8 cellular contexts compared by ENCODE assay signal in genomic region chr12:105083551-105084105, GRCh38. TPM values are rescaled to one million over a fixed set of nuclear protein-coding genes. Genes with fewer than 3 reads are reported as not detected.
DNase-seq lines count a peak whose midpoint lies in the region; TF ChIP-seq lines count a peak whose summit lies in the region.

No MANE protein-coding gene starts in this region.

- no peaks in the 10 kb centered on the region for H3K36me3 ChIP-seq in KMS-11 (ENCODE audit: insufficient read depth)
- no peaks in the 10 kb centered on the region for H3K36me3 ChIP-seq in neural cell (ENCODE audit: insufficient read depth, low read length)

- TF ChIP-seq EP300 in neural cell (conservative IDR thresholded peaks at IDR 0.05; ENCODE audit: poor library complexity, severe bottlenecking), result no peak

- H3K4me3 Mint-ChIP-seq in activated T-helper 1 cell treated with anti-CD3 and anti-CD28 coated beads, Interleukin-12 subunit alpha, Interleukin-12 subunit beta, Interleukin-2, Interleukin-4 antibody, amounts not matched to agents 30 ng/mL and 10 ng/mL and 1 ng/mL, durations not matched to agents 14 hours and 24 hours and 36 hours, result peak overlapping the region; percentile 82

- H4K20me1 ChIP-seq in KMS-11 (ENCODE audit: insufficient read depth) (no peaks in the 10 kb centered on the region), neural cell (ENCODE audit: insufficient read depth) (no peaks in the 10 kb centered on the region)

- H3K79me2 ChIP-seq in KMS-11 (ENCODE audit: insufficient read depth, low read depth) (peaks cover 6% of the 10 kb centered on the region; the same call in 1 of the 2 replicates), neural cell (replicated peaks; ENCODE audit: insufficient read depth, low read length) (no peaks in the 10 kb centered on the region)

- H3K4me3 ChIP-seq in KMS-11 (IDR thresholded peaks at IDR 0.05; ENCODE audit: insufficient read depth, low read depth, low read length) (peak overlapping the region; percentile 34), foreskin fibroblast (ENCODE audit: low read depth in 1 of 2, low read length in 2 of 2) (peak overlapping the region; percentile 79 to 99), neural cell (ENCODE audit: low read length) (peak overlapping the region; percentile 63)

- H3K4me2 ChIP-seq in KMS-11 (peak overlapping the region; percentile 84), neural cell (ENCODE audit: low read length) (peak overlapping the region; percentile 44)

- H3K36me3 Mint-ChIP-seq in activated T-helper 1 cell treated with anti-CD3 and anti-CD28 coated beads, Interleukin-12 subunit alpha, Interleukin-12 subunit beta, Interleukin-2, Interleukin-4 antibody, amounts not matched to agents 30 ng/mL and 10 ng/mL and 1 ng/mL, durations not matched to agents 14 hours and 24 hours and 36 hours (ENCODE audit: low read depth), result peaks cover 1% of the 10 kb centered on the region

- H2AFZ ChIP-seq in KMS-11 (ENCODE audit: low read depth) (peak overlapping the region; percentile 73), neural cell (ENCODE audit: low read depth, low read length) (no peak overlapping the region)

- TF ChIP-seq CTCF in KMS-11 (conservative IDR thresholded peaks at IDR 0.05; ENCODE audit: low read depth, low read length) (no peak), foreskin fibroblast (IDR thresholded peaks at IDR 0.05; ENCODE audit: low read depth, low read length) (peak; percentile 3), neural cell (IDR thresholded peaks at IDR 0.05; ENCODE audit: poor library complexity, severe bottlenecking) (no peak)

- intact Hi-C loops in activated T-helper 1 cell treated with anti-CD3 and anti-CD28 coated beads, Interleukin-12 subunit alpha, Interleukin-12 subunit beta, Interleukin-2, Interleukin-4 antibody, amounts not matched to agents 30 ng/mL and 10 ng/mL and 1 ng/mL, durations not matched to agents 14 hours and 24 hours and 36 hours (cut with micrococcal nuclease), result loop anchor here (1.0 kb wide), 1 partner anchor 24 kb away; the partner anchor contains the start of gene WASHC4

- H3K4me1 Mint-ChIP-seq in activated T-helper 1 cell treated with anti-CD3 and anti-CD28 coated beads, Interleukin-12 subunit alpha, Interleukin-12 subunit beta, Interleukin-2, Interleukin-4 antibody, amounts not matched to agents 30 ng/mL and 10 ng/mL and 1 ng/mL, durations not matched to agents 14 hours and 24 hours and 36 hours (ENCODE audit: low read depth), result peaks cover 8% of the 10 kb centered on the region

- peaks cover 23% of the 10 kb centered on the region for H3K27me3 Mint-ChIP-seq in activated T-helper 1 cell treated with anti-CD3 and anti-CD28 coated beads, Interleukin-12 subunit alpha, Interleukin-12 subunit beta, Interleukin-2, Interleukin-4 antibody, amounts not matched to agents 30 ng/mL and 10 ng/mL and 1 ng/mL, durations not matched to agents 14 hours and 24 hours and 36 hours (ENCODE audit: insufficient read depth)

- no peak overlapping the region for H3K27ac Mint-ChIP-seq in activated T-helper 1 cell treated with anti-CD3 and anti-CD28 coated beads, Interleukin-12 subunit alpha, Interleukin-12 subunit beta, Interleukin-2, Interleukin-4 antibody, amounts not matched to agents 30 ng/mL and 10 ng/mL and 1 ng/mL, durations not matched to agents 14 hours and 24 hours and 36 hours

- no peaks in the 10 kb centered on the region for H3K9me3 ChIP-seq in neural cell (ENCODE audit: low read length)

- H3K9me3 Mint-ChIP-seq in activated T-helper 1 cell treated with anti-CD3 and anti-CD28 coated beads, Interleukin-12 subunit alpha, Interleukin-12 subunit beta, Interleukin-2, Interleukin-4 antibody, amounts not matched to agents 30 ng/mL and 10 ng/mL and 1 ng/mL, durations not matched to agents 14 hours and 24 hours and 36 hours, result peaks cover 5% of the 10 kb centered on the region

- H3K27ac ChIP-seq in KMS-11 (peak overlapping the region; percentile 60), neural cell (ENCODE audit: low read length) (no peak overlapping the region)

- H3K27me3 ChIP-seq in KMS-11 (ENCODE audit: insufficient read depth, low read depth) (no peaks in the 10 kb centered on the region), neural cell (ENCODE audit: insufficient read depth, low read depth, low read length) (peaks cover 15% of the 10 kb centered on the region)

- no peaks in the 10 kb centered on the region for H3K9me2 ChIP-seq in neural cell (ENCODE audit: insufficient read depth, low read length)

- peaks cover 12% of the 10 kb centered on the region for H3K4me1 ChIP-seq in KMS-11 (ENCODE audit: low read depth, poor library complexity, severe bottlenecking)

- no peak for TF ChIP-seq RAD21 in neural cell (conservative IDR thresholded peaks at IDR 0.05)

- H3F3A ChIP-seq in neural cell (ENCODE audit: insufficient read depth, low read length, poor library complexity, severe bottlenecking), result no peaks in the 10 kb centered on the region

- peak overlapping the region; percentile 81 for H3K9ac ChIP-seq in KMS-11
- peak overlapping the region; percentile 20 for H3K9ac ChIP-seq in neural cell (ENCODE audit: low read length)

- peak; percentile 20 to 44 for DNase-seq in SHP77 (lab: John Stamatoyannopoulos, UW)
- no peak for DNase-seq in SHP77 treated with DMSO at 0.1 percent for 48 hours (lab: John Stamatoyannopoulos, UW)
- no peak for DNase-seq in activated T-helper 1 cell treated with anti-CD3 and anti-CD28 coated beads, Interleukin-12 subunit alpha, Interleukin-12 subunit beta, Interleukin-2, Interleukin-4 antibody, amounts not matched to agents 30 ng/mL and 10 ng/mL and 1 ng/mL, durations not matched to agents 14 hours and 24 hours and 36 hours (ENCODE audit: low spot score)
- DNase-seq in foreskin fibroblast, result peak; percentile 75 to 92
- no peak for DNase-seq in NCI-H1436 (lab: John Stamatoyannopoulos, UW)
- DNase-seq in HPDE6-E6E7 (ENCODE audit: extremely low spot score), result no peak

TF ChIP-seq in neural cell, 6 proteins besides CTCF, POLR2A, EP300 and RAD21:
- TF ChIP-seq TAF1 (IDR thresholded peaks at IDR 0.05; ENCODE audit: low read depth), result no peak
- TF ChIP-seq POLR2AphosphoS5 (IDR thresholded peaks at IDR 0.05), result no peak
- TF ChIP-seq REST (IDR thresholded peaks at IDR 0.05; ENCODE audit: borderline replicate concordance), result no peak
- no peak for TF ChIP-seq EZH2 (IDR thresholded peaks at IDR 0.05; ENCODE audit: borderline replicate concordance, insufficient read depth, low read length, poor library complexity, severe bottlenecking)
- no peak for TF ChIP-seq MXI1 (conservative IDR thresholded peaks at IDR 0.05; ENCODE audit: poor library complexity, severe bottlenecking)
- no peak for TF ChIP-seq SMC3 (conservative IDR thresholded peaks at IDR 0.05; ENCODE audit: poor library complexity)

RNA-seq across cellular contexts. Expression of gene ALDH1L2, which starts 0.6 kb away (rescaled TPM):
- 1.1 and 1.5 TPM in 2 replicates for total RNA-seq in activated T-helper 1 cell treated with anti-CD3 and anti-CD28 coated beads, Interleukin-12 subunit alpha, Interleukin-12 subunit beta, Interleukin-2, Interleukin-4 antibody, amounts not matched to agents 30 ng/mL and 10 ng/mL and 1 ng/mL, durations not matched to agents 14 hours and 24 hours and 36 hours
- polyA plus RNA-seq in neural cell, result 0.35 and 1.0 TPM in 2 replicates
- polyA minus RNA-seq in neural cell, result 0.81 and 1.7 TPM in 2 replicates

RNA-seq across cellular contexts. Expression of gene WASHC4, which starts 23.9 kb away (rescaled TPM):
- total RNA-seq in activated T-helper 1 cell treated with anti-CD3 and anti-CD28 coated beads, Interleukin-12 subunit alpha, Interleukin-12 subunit beta, Interleukin-2, Interleukin-4 antibody, amounts not matched to agents 30 ng/mL and 10 ng/mL and 1 ng/mL, durations not matched to agents 14 hours and 24 hours and 36 hours, result 34.5 and 36.3 TPM in 2 replicates
- polyA plus RNA-seq in neural cell, result 36.9 and 52.6 TPM in 2 replicates
- polyA minus RNA-seq in neural cell, result 80.3 and 90.4 TPM in 2 replicates

Comparison
In these comparisons a context has a peak if more than half of its experiments do, and no peak if none do; other contexts are left out.
1. DNase-seq: peak in SHP77 (2 of 2) and foreskin fibroblast (2 of 2); none in SHP77 treated with DMSO at 0.1 percent for 48 hours (single experiment), activated T-helper 1 cell treated with anti-CD3 and anti-CD28 coated beads, Interleukin-12 subunit alpha, Interleukin-12 subunit beta, Interleukin-2, Interleukin-4 antibody, amounts not matched to agents 30 ng/mL and 10 ng/mL and 1 ng/mL, durations not matched to agents 14 hours and 24 hours and 36 hours (single experiment), NCI-H1436 (single experiment) and HPDE6-E6E7 (single experiment).
2. H3K4me3 ChIP-seq: peak in every context shown above with its lines; median percentile 89 in foreskin fibroblast; 63 in neural cell; 34 in KMS-11.